In the genomic region with DNA sequence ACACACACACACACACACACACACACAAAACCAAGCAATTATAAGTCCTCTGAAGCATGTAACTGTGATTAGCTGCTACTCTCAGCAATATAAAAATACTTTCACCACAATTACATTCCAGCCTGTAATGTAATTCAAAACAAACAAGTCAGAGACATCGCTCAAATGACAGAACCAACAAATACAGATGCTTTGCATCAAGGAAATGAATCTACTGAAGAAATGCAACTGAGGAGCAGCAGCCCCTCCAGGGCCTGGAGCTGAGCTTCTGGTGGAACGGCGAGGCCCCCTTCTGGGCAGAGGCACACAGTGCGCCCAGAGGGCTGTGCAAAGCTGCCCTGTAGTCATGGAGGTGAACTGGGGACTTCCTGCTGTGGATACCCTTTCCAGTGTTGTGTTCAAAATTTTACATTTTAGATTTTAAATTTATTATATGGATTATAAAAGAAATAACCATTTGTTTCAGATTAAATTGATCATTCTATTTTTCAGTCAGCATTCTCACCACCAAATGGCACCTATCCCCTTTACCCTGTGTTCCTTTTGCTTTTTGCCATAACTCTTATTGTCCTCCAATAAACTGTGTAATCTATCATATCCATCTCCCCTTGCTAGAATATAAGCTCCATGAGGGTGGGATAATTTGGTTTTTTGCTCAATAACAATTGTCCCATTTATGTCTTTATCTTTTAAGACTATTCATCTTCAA, we compare ENCODE assay signal across 8 cellular contexts. TPM values are rescaled to one million over a fixed set of nuclear protein-coding genes. Genes with fewer than 3 reads are reported as not detected.
DNase-seq lines count a peak whose midpoint lies in the region; ATAC-seq and TF ChIP-seq lines count a peak whose summit lies in the region.

No MANE protein-coding gene starts in this region.

- H3K9me3 Mint-ChIP-seq in chondrocyte (ENCODE audit: low read depth), result no peaks in the 10 kb centered on the region

- H3K27me3 ChIP-seq in liver (ENCODE audit: control insufficient read depth in 4 of 4, insufficient read depth in 4 of 4, low read length in 3 of 4), result no peaks in the 10 kb centered on the region

- peak in 11 of 14 donors; percentile 8 to 72 (median 25) for DNase-seq in C1 segment of cervical spinal cord (lab: John Stamatoyannopoulos, UW)
- DNase-seq in NCI-H226, result peak; percentile 48
- DNase-seq in activated CD4-positive, alpha-beta T cell treated with anti-CD3 and anti-CD28 coated beads for 24 hours (ENCODE audit: low read depth in 2 of 2), result peak; percentile 40 to 43
- DNase-seq in chondrocyte (ENCODE audit: low spot score), result no peak
- peak; percentile 40 to 59 (median 43) for DNase-seq in stimulated activated CD4-positive, alpha-beta T cell treated with anti-CD3 and anti-CD28 coated beads, TNF-alpha, amount 100 ng/mL, for 24 hours (ENCODE audit: low read depth in 3 of 3)

- ATAC-seq in GM18909 (IDR thresholded peaks at IDR 0.05; ENCODE audit: poor library complexity, unreplicated experiment) (peak; percentile 100), HG03108 (IDR thresholded peaks at IDR 0.05; ENCODE audit: unreplicated experiment) (peak; percentile 100)

- H3K4me1 ChIP-seq in liver (ENCODE audit: control insufficient read depth in 4 of 4, insufficient read depth in 4 of 4, low read length in 3 of 4), result peaks cover 3 to 15% (median 12%) of the 10 kb centered on the region in 4 donors

- H3K27me3 Mint-ChIP-seq in chondrocyte (ENCODE audit: low read depth), result no peaks in the 10 kb centered on the region

- H3K27ac ChIP-seq in liver (ENCODE audit: low read depth in 1 of 2, low read length in 2 of 2), result no peak overlapping the region

- no peak overlapping the region for H3K9ac ChIP-seq in liver (ENCODE audit: low read depth in 1 of 2, low read length in 2 of 2)

- TF ChIP-seq CTCF in chondrocyte (IDR thresholded peaks at IDR 0.05), result peak; percentile 99
- peak; percentile 93 for TF ChIP-seq CTCF in liver (IDR thresholded peaks at IDR 0.05; ENCODE audit: low read depth, low read length, missing input control)

- no peak overlapping the region for H3K4me3 ChIP-seq in liver (ENCODE audit: low read depth in 1 of 3, low read length in 3 of 3)

- no peaks in the 10 kb centered on the region for H3K9me3 ChIP-seq in liver (ENCODE audit: control insufficient read depth in 4 of 4, low read length in 3 of 4)

- H3K27ac Mint-ChIP-seq in chondrocyte (ENCODE audit: unreplicated experiment), result no peak overlapping the region

- H3K36me3 Mint-ChIP-seq in chondrocyte (ENCODE audit: low read depth), result peaks cover 2% of the 10 kb centered on the region

- WGBS in liver, result 32% methylated on average over 4 of the region's 4 CpGs

- no peak overlapping the region for H3K4me3 Mint-ChIP-seq in chondrocyte (ENCODE audit: unreplicated experiment)

- no peaks in the 10 kb centered on the region for H3K36me3 ChIP-seq in liver (ENCODE audit: control insufficient read depth in 4 of 4, insufficient read depth in 3 of 4, low read depth in 1 of 4, low read length in 3 of 4)

- TF ChIP-seq RAD21 in liver (IDR thresholded peaks at IDR 0.05), result peak; percentile 97 to 98

- H3K4me1 Mint-ChIP-seq in chondrocyte (ENCODE audit: low read depth), result peaks cover 13% of the 10 kb centered on the region

TF ChIP-seq in liver, 16 proteins besides CTCF, POLR2A, EP300 and RAD21:
- TF ChIP-seq HNF4G (IDR thresholded peaks at IDR 0.05) (no peak), YY1 (IDR thresholded peaks at IDR 0.05) (peak; percentile 76)

RNA-seq across cellular contexts. Expression of a gene that starts 23.2 kb away (rescaled TPM):
- total RNA-seq in chondrocyte, result 3.0 to 5.4 TPM (median 4.8 TPM) in 3 replicates
- total RNA-seq in liver, result 1 to 10 TPM; 2.4 to 2.7 TPM
- 1 to 10 TPM; 1.4 to 3.7 TPM for polyA plus RNA-seq in liver

RNA-seq across cellular contexts. Expression of a gene that starts 23.3 kb away (rescaled TPM):
- total RNA-seq in chondrocyte (13.0 to 22.7 TPM (median 13.2 TPM) in 3 replicates), liver (10 to 100 TPM; 12.7 to 15.6 TPM)
- 10 to 100 TPM; 14.8 to 27.2 TPM for polyA plus RNA-seq in liver
